Comparison of ENCODE assay signal across 10 cellular contexts in genomic region chr11:68436985-68437926, GRCh38. TPM values are rescaled to one million over a fixed set of nuclear protein-coding genes. Genes with fewer than 3 reads are reported as not detected.
A peak's percentile ranks its signal among the peaks of the same experiment; 100 is the strongest.
DNase-seq lines count a peak whose midpoint lies in the region; ATAC-seq, FAIRE-seq and TF ChIP-seq lines count a peak whose summit lies in the region.
"Had no signal": no experiment of that assay in that cellular context is flagged by ENCODE, and none has a peak within 500 bp of the region (broad histone marks: within the 10 kb centered on the region; RNA-seq: fewer than 3 reads in every experiment).

No MANE protein-coding gene starts in this region.

- peak; percentile 82 for FAIRE-seq in urothelium cell line (lab: Jason Lieb, UNC)

- no peaks in the 10 kb centered on the region for H3K9me3 ChIP-seq in adrenal gland (replicated peaks in 1 of 3)

- H3K4me3 ChIP-seq in adrenal gland: no peak overlapping the region

- peak overlapping the region; percentile 39 for H3K27ac Mint-ChIP-seq in T-helper 1 cell treated with Interleukin-12 subunit alpha and Interleukin-12 subunit beta and Interleukin-4 antibody, amounts not matched to agents 30 μg/mL and 1 μg/mL, for 36 hours
- H3K27ac Mint-ChIP-seq: B cell, T-cell had no signal

- TF ChIP-seq CTCF in adrenal gland (IDR thresholded peaks at IDR 0.05): no peak

- H3K27ac ChIP-seq in adrenal gland: peak overlapping the region in 3 of 5 donors; percentile 11 to 73 (median 73)

- 64 to 90% (median 76%) methylated on average over 15 to 34 of the region's 34 CpGs for WGBS in adrenal gland, 4 donors

- no peak overlapping the region for H3K4me3 Mint-ChIP-seq in T-helper 1 cell treated with Interleukin-12 subunit alpha and Interleukin-12 subunit beta and Interleukin-4 antibody, amounts not matched to agents 30 μg/mL and 1 μg/mL, for 36 hours
- H3K4me3 Mint-ChIP-seq: B cell, T-cell had no signal

- ATAC-seq in GM19467 (IDR thresholded peaks at IDR 0.05; ENCODE audit: unreplicated experiment): no peak
- ATAC-seq in GM21717 (IDR thresholded peaks at IDR 0.05; ENCODE audit: unreplicated experiment): no peak

- intact Hi-C loops in adrenal gland (cut with DNase I): no loop called here

- H3K4me1 ChIP-seq in adrenal gland (replicated peaks in 1 of 2): peaks cover 0 to 25% of the 10 kb centered on the region in 2 donors

- no peaks in the 10 kb centered on the region for H3K9me3 Mint-ChIP-seq in T-helper 1 cell treated with Interleukin-12 subunit alpha and Interleukin-12 subunit beta and Interleukin-4 antibody, amounts not matched to agents 30 μg/mL and 1 μg/mL, for 36 hours
- H3K9me3 Mint-ChIP-seq: T-cell had no signal

- H3K36me3 ChIP-seq in adrenal gland (replicated peaks in 1 of 2): peaks cover 0 to 57% of the 10 kb centered on the region in 2 donors

- peaks cover 6% of the 10 kb centered on the region for H3K4me1 Mint-ChIP-seq in T-helper 1 cell treated with Interleukin-12 subunit alpha and Interleukin-12 subunit beta and Interleukin-4 antibody, amounts not matched to agents 30 μg/mL and 1 μg/mL, for 36 hours (ENCODE audit: low read depth)

- no peaks in the 10 kb centered on the region for H3K36me3 Mint-ChIP-seq in T-helper 1 cell treated with Interleukin-12 subunit alpha and Interleukin-12 subunit beta and Interleukin-4 antibody, amounts not matched to agents 30 μg/mL and 1 μg/mL, for 36 hours (ENCODE audit: low read depth)
- H3K36me3 Mint-ChIP-seq: T-cell had no signal

- H3K27me3 Mint-ChIP-seq in T-helper 1 cell treated with Interleukin-12 subunit alpha and Interleukin-12 subunit beta and Interleukin-4 antibody, amounts not matched to agents 30 μg/mL and 1 μg/mL, for 36 hours (ENCODE audit: low read depth): no peaks in the 10 kb centered on the region
- H3K27me3 Mint-ChIP-seq: B cell, T-cell had no signal

- DNase-seq in T-helper 1 cell (no peak), adrenal gland (peak in 6 of 7 donors; percentile 46 to 67 (median 56)), hepatic stellate cell (ENCODE audit: low spot score) (peak; percentile 96), urothelium cell line (ENCODE audit: low spot score) (peak; percentile 84), NCI-H2081 treated with DMSO at 0.1 percent for 48 hours (lab: John Stamatoyannopoulos, UW) (no peak)
- DNase-seq: T-cell had no signal

- TF ChIP-seq POLR2A in adrenal gland (IDR thresholded peaks at IDR 0.05): no peak

- no peaks in the 10 kb centered on the region for H3K27me3 ChIP-seq in adrenal gland

RNA-seq across cellular contexts. Expression of gene PPP6R3, which starts 23.3 kb away (rescaled TPM):
- total RNA-seq in adrenal gland: 100 to 1,000 TPM in 2 of 8 donors, 10 to 100 TPM in 6; 68.9 to 180 (median 94.0) TPM
- polyA plus RNA-seq in adrenal gland: 10 to 100 TPM; 40.2 to 65.6 (median 52.9) TPM

Comparison
In these comparisons a context has a peak if more than half of its experiments do, and no peak if none do; other contexts are left out.
1. DNase-seq: peak in adrenal gland (6 of 7), hepatic stellate cell (single experiment) and urothelium cell line (single experiment); none in T-helper 1 cell (0 of 5) and NCI-H2081 treated with DMSO at 0.1 percent for 48 hours (single experiment).